ENCODE assay signal across 13 cellular contexts in the genomic region with DNA sequence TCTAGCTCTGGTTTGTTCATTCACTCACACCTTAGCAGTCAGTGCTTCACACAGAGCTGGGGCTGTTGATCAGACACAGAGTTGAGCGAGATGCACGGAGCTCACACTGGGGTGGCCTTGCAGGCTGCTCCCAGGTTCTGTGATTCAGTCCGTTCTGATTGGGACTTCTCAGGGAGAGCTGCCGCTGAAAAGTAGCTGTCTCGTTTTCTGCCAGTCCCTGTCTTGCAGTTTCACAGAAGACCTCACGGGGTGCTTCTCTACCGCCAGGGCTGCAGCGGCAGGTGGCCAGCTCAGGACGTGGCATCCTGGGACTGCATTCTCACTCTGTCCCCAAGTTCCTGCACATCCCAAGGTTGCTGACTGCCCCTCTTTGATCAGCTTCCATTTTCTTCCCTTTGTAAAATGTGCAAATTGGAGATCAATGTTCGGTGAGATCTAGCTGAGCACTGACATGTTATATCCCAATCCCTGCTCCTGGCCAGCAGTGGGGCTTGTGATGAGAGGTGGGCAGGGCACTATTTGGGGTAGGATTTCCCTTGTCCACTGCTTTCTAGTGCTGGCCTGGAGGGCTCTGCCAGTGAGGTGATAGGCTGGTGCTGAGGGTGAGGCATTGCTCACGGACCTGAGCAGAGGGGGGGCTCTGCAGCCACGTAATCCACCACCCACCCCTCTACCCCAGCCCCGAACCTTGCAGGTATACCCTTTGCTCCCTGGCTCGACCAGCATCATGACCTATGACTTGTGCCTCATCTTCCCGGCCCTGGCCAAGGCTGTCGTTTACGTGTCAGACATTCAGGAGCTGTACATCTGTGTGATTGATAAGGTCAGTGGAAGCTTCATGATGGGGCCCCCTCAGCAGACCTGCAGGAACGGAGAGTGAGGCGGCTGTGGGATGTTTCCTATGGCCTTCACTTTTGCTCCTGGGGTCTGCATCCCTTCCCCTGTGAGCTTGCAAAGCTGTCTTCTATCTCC. TPM values are rescaled to one million over a fixed set of nuclear protein-coding genes. Genes with fewer than 3 reads are reported as not detected.
DNase-seq lines count a peak whose midpoint lies in the region; TF ChIP-seq lines count a peak whose summit lies in the region.
"Had no signal": no experiment of that assay in that cellular context is flagged by ENCODE, and none has a peak within 500 bp of the region (broad histone marks: within the 10 kb centered on the region; RNA-seq: fewer than 3 reads in every experiment).

No MANE protein-coding gene starts in this region.

- DNase-seq in NCI-H82 (lab: John Stamatoyannopoulos, UW) (peak; percentile 28), NCI-H82 treated with DMSO at 0.1 percent for 48 hours (lab: John Stamatoyannopoulos, UW; ENCODE audit: unreplicated experiment) (no peak), endodermal cell (peak; percentile 71), sigmoid colon (peak; percentile 38), AML-193 (lab: John Stamatoyannopoulos, UW) (no peak), cortex of kidney (lab: John Stamatoyannopoulos, UW) (no peak)
- no peak for DNase-seq in stimulated activated CD4-positive, alpha-beta T cell treated with anti-CD3 and anti-CD28 coated beads, Interleukin-4, amount 100 ng/mL, for 4 hours
- DNase-seq: activated CD4-positive, alpha-beta T cell treated with anti-CD3 and anti-CD28 coated beads for 48 hours; MG63 had no signal

- H3F3A ChIP-seq in OCI-LY1 (ENCODE audit: insufficient read depth, low read length): no peaks in the 10 kb centered on the region

- H3K4me3 ChIP-seq in OCI-LY1 (ENCODE audit: low read depth, low read length, poor library complexity, severe bottlenecking) (no peak overlapping the region), endodermal cell (ENCODE audit: low read length) (no peak overlapping the region), sigmoid colon (no peak overlapping the region)
- H3K4me3 ChIP-seq: lung, MG63 had no signal

- no peak for TF ChIP-seq POLR2A in sigmoid colon (IDR thresholded peaks at IDR 0.05)

- TF ChIP-seq EP300 in sigmoid colon (IDR thresholded peaks at IDR 0.05): no peak

- H3K4me1 ChIP-seq in OCI-LY1 (ENCODE audit: insufficient read depth, low read length, severe bottlenecking): no peaks in the 10 kb centered on the region
- no peaks in the 10 kb centered on the region for H3K4me1 ChIP-seq in endodermal cell (ENCODE audit: control insufficient read depth, insufficient read depth, low read length)
- H3K4me1 ChIP-seq in sigmoid colon: peaks cover 0 to 4% (median 2%) of the 10 kb centered on the region in 4 donors

- H3K36me3 ChIP-seq in OCI-LY1 (ENCODE audit: insufficient read depth, low read length): no peaks in the 10 kb centered on the region
- no peaks in the 10 kb centered on the region for H3K36me3 ChIP-seq in endodermal cell (ENCODE audit: control insufficient read depth, insufficient read depth, low read length)
- H3K36me3 ChIP-seq in sigmoid colon: no peaks in the 10 kb centered on the region
- H3K36me3 ChIP-seq: MG63 had no signal

- peaks cover 8% of the 10 kb centered on the region; the same call in 1 of the 2 replicates for H3K27me3 ChIP-seq in OCI-LY1 (ENCODE audit: insufficient read depth, low read length)
- peaks cover 13% of the 10 kb centered on the region for H3K27me3 ChIP-seq in endodermal cell (ENCODE audit: control insufficient read depth, insufficient read depth, low read length, poor library complexity, severe bottlenecking)
- peaks cover 0 to 44% (median 8%) of the 10 kb centered on the region in 3 donors for H3K27me3 ChIP-seq in sigmoid colon

- H3K27me3 Mint-ChIP-seq in endodermal cell (ENCODE audit: insufficient read depth): peaks cover 55% of the 10 kb centered on the region

- intact Hi-C loops in sigmoid colon (cut with DNase I): loop anchor here (10.0 kb wide), 1 partner anchor 135 kb away; the partner anchor contains the start of gene CHST13

- H3K9me3 ChIP-seq in OCI-LY1 (ENCODE audit: low read length): no peaks in the 10 kb centered on the region
- no peaks in the 10 kb centered on the region for H3K9me3 ChIP-seq in endodermal cell (ENCODE audit: control insufficient read depth, low read length)
- peaks cover 0 to 2% (median 0%) of the 10 kb centered on the region in 4 donors for H3K9me3 ChIP-seq in sigmoid colon

- H3K27ac ChIP-seq in OCI-LY1 (ENCODE audit: low read depth, low read length, poor library complexity, severe bottlenecking) (no peak overlapping the region), endodermal cell (ENCODE audit: low read depth, low read length) (no peak overlapping the region), sigmoid colon (no peak overlapping the region)

- H3K4me3 Mint-ChIP-seq in endodermal cell: no peak overlapping the region
- H3K4me3 Mint-ChIP-seq: activated naive CD8-positive, alpha-beta T cell; B cell had no signal

- no peaks in the 10 kb centered on the region for H3K4me1 Mint-ChIP-seq in endodermal cell

- WGBS in endodermal cell (ENCODE audit: insufficient coverage in 1 of 2, insufficient read length in 1 of 2), 2 experiments: 69 to 80% methylated on average over 11 to 19 of the region's 19 CpGs
- WGBS in sigmoid colon, 2 donors: 37 to 62% methylated on average over 19 of the region's 19 CpGs

- H3K9ac ChIP-seq in OCI-LY1 (ENCODE audit: low read length) (no peak overlapping the region), endodermal cell (ENCODE audit: extremely low read depth, low read length, poor library complexity, severe bottlenecking) (no peak overlapping the region)

- H3K27ac Mint-ChIP-seq in endodermal cell: no peak overlapping the region
- H3K27ac Mint-ChIP-seq: activated naive CD8-positive, alpha-beta T cell; B cell had no signal

- H3K9me3 Mint-ChIP-seq in endodermal cell: peaks cover 14% of the 10 kb centered on the region

- no peaks in the 10 kb centered on the region for H4K20me1 ChIP-seq in OCI-LY1 (ENCODE audit: insufficient read depth, low read length)

- no peaks in the 10 kb centered on the region for H3K36me3 Mint-ChIP-seq in endodermal cell (ENCODE audit: low read depth)
- H3K36me3 Mint-ChIP-seq: activated naive CD8-positive, alpha-beta T cell had no signal

- no peaks in the 10 kb centered on the region for H3K79me2 ChIP-seq in OCI-LY1 (ENCODE audit: insufficient read depth, low read length)

- TF ChIP-seq CTCF in OCI-LY1 (IDR thresholded peaks at IDR 0.05; ENCODE audit: low read length): peak; percentile 15; the same call in 1 of the 2 replicates
- TF ChIP-seq CTCF in endodermal cell (conservative IDR thresholded peaks at IDR 0.05): peak; percentile 72
- TF ChIP-seq CTCF in sigmoid colon (IDR thresholded peaks at IDR 0.05): no peak

- no peak overlapping the region for H2AFZ ChIP-seq in OCI-LY1 (ENCODE audit: low read length)

- no peak overlapping the region for H3K4me2 ChIP-seq in OCI-LY1 (ENCODE audit: low read length)

- H3K9me2 ChIP-seq in OCI-LY1 (ENCODE audit: low read depth, low read length): no peaks in the 10 kb centered on the region

RNA-seq across cellular contexts. Expression of gene TXNRD3, which starts 5.3 kb away (rescaled TPM):
- total RNA-seq in endodermal cell: 10 to 100 TPM; 13.1 to 18.1 TPM
- polyA plus RNA-seq in endodermal cell (2013, experiment 1 of 2): 7.7 TPM
- polyA plus RNA-seq in endodermal cell (2013, experiment 2 of 2): 6.2 TPM
- 10 to 100 TPM; 13.2 to 21.4 (median 13.8) TPM for total RNA-seq in sigmoid colon
- 1 to 10 TPM; 2.5 to 3.4 (median 3.0) TPM for polyA plus RNA-seq in sigmoid colon

RNA-seq across cellular contexts. Expression of gene CHCHD6, which starts 43.8 kb away (rescaled TPM):
- total RNA-seq in endodermal cell (10 to 100 TPM; 23.6 to 34.4 TPM), sigmoid colon (10 to 100 TPM in 3 of 4 donors, 1 to 10 TPM in 1; 8.0 to 20.9 (median 14.1) TPM)
- 42.5 TPM for polyA plus RNA-seq in endodermal cell (2013, experiment 1 of 2)
- 39.8 TPM for polyA plus RNA-seq in endodermal cell (2013, experiment 2 of 2)
- 10 to 100 TPM; 11.8 to 15.5 (median 14.4) TPM for polyA plus RNA-seq in sigmoid colon

Comparison
In these comparisons a context has a peak if more than half of its experiments do, and no peak if none do; other contexts are left out.
1. DNase-seq: peak in NCI-H82 (single experiment), endodermal cell (single experiment) and sigmoid colon (single experiment); none in NCI-H82 treated with DMSO at 0.1 percent for 48 hours (single experiment), stimulated activated CD4-positive, alpha-beta T cell treated with anti-CD3 and anti-CD28 coated beads, Interleukin-4, amount 100 ng/mL, for 4 hours (0 of 2), AML-193 (0 of 2) and cortex of kidney (single experiment).
2. CTCF ChIP-seq: peak in OCI-LY1 (single experiment) and endodermal cell (single experiment); none in sigmoid colon (0 of 4).